Comparison of ENCODE assay signal across 25 cellular contexts in genomic region chr7:134075799-134076198, GRCh38.
"Had no signal": no experiment of that assay in that cellular context is flagged by ENCODE, and none has a peak within 500 bp of the region (broad histone marks: within the 10 kb centered on the region; RNA-seq: fewer than 3 reads in every experiment).

No MANE protein-coding gene starts in this region.

- H3K4me1 ChIP-seq: colonic mucosa, esophagus squamous epithelium, gastrocnemius medialis, heart right ventricle, left lung, lower lobe of right lung had no signal

- DNase-seq: colonic mucosa; cortex of kidney; effector CD8-positive, alpha-beta T cell; effector memory CD8-positive, alpha-beta T cell; erythroblast; esophagus squamous epithelium; foreskin fibroblast; foreskin melanocyte; gastrocnemius medialis; glutamatergic neuron; head of caudate nucleus; heart right ventricle; hippocampal formation; left cardiac atrium; left lung; left ventricle myocardium superior; lower lobe of right lung; mesendoderm; mucosa of descending colon had no signal

- H3K4me3 Mint-ChIP-seq: dendritic cell treated with granulocyte-macrophage colony-stimulating factor and Interleukin-4, amounts not matched to agents 40 ng/mL and 50 ng/mL, for 4 days; effector memory CD8-positive, alpha-beta T cell; mesothelial cell of epicardium had no signal

- H3K27me3 ChIP-seq: colonic mucosa, esophagus squamous epithelium, gastrocnemius medialis, heart right ventricle, left lung had no signal

- H3K4me3 ChIP-seq: colonic mucosa, esophagus squamous epithelium, gastrocnemius medialis, heart right ventricle, left lung, lower lobe of right lung, mucosa of descending colon had no signal

- H3K36me3 ChIP-seq: colonic mucosa, gastrocnemius medialis, heart right ventricle, lower lobe of right lung had no signal

- H3K27me3 Mint-ChIP-seq: effector memory CD8-positive, alpha-beta T cell had no signal

- H3K4me1 Mint-ChIP-seq: mesothelial cell of epicardium had no signal

- H3K27ac ChIP-seq: colonic mucosa, epithelial cell of prostate, esophagus squamous epithelium, gastrocnemius medialis, heart right ventricle, left lung, lower lobe of right lung had no signal

- H3K9me3 ChIP-seq: colonic mucosa, esophagus squamous epithelium, gastrocnemius medialis, left lung, lower lobe of right lung, mucosa of descending colon had no signal

- ATAC-seq: effector memory CD8-positive, alpha-beta T cell; esophagus mucosa; gastrocnemius medialis; heart right ventricle; left cardiac atrium; left lung; left ventricle myocardium superior; lower lobe of right lung; mucosa of descending colon had no signal

- H3K27ac Mint-ChIP-seq: dendritic cell treated with granulocyte-macrophage colony-stimulating factor and Interleukin-4, amounts not matched to agents 40 ng/mL and 50 ng/mL, for 4 days; effector memory CD8-positive, alpha-beta T cell; mesothelial cell of epicardium had no signal

- FAIRE-seq: islet of Langerhans, keratinocyte had no signal
